In the genomic region with DNA sequence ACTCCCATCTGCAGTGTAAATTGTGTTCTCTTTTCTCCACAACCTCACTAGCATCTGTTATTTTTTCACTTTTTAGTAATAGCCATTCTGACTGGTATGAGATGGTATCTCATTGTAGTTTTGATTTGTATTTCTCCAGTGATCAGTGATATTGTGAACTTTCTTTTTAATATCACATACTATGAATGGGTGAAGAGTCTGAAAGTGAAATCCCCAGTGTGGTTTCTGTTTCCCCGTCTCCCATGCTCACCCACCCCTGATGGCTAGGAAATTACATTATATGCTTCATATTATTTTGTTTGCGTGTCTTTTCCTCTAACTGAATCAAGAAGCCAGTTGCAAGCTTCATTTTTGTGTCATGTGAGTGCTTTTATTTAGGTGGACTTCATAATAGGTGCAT, we compare ENCODE assay signal across 24 cellular contexts.
"Had no signal": no experiment of that assay in that cellular context is flagged by ENCODE, and none has a peak within 500 bp of the region (broad histone marks: within the 10 kb centered on the region; RNA-seq: fewer than 3 reads in every experiment).

No MANE protein-coding gene starts in this region.

- FAIRE-seq: K562 had no signal

- H3K4me1 Mint-ChIP-seq: WTC11 had no signal

- H3K4me3 ChIP-seq: breast epithelium, K562, Peyer's patch had no signal

- DNase-seq: activated CD4-positive, alpha-beta memory T cell treated with anti-CD3 and anti-CD28 coated beads for 36 hours; activated CD4-positive, alpha-beta T cell treated with anti-CD3 and anti-CD28 coated beads, Interleukin-2, amount 10 ng/mL, durations not matched to agents 24 days and 14 days; activated CD4-positive, CD25-positive, alpha-beta regulatory T cell treated with anti-CD3 and anti-CD28 coated beads, Interleukin-2, amount 50 U/mL, for 72 hours; activated CD8-positive, alpha-beta memory T cell treated with anti-CD3 and anti-CD28 coated beads, Interleukin-2, amount 50 U/mL, for 4 hours; activated effector memory CD4-positive, alpha-beta T cell treated with Interleukin-2 at 50 U/mL for 16 hours; activated naive CD4-positive, alpha-beta T cell; aorta; caudate nucleus; Karpas-422; MM.1S; NCI-H1105; NCI-H1436; NCI-H1694 treated with DMSO at 0.1 percent for 48 hours; NCI-H2081 treated with DMSO at 0.1 percent for 48 hours; NCI-H446; NCI-H524; Peyer's patch; SHP77 had no signal

- H3K27me3 ChIP-seq: breast epithelium, Peyer's patch had no signal

- H3K27me3 Mint-ChIP-seq: activated CD4-positive, alpha-beta memory T cell treated with anti-CD3 and anti-CD28 coated beads for 36 hours; activated CD4-positive, alpha-beta T cell treated with anti-CD3 and anti-CD28 coated beads, Interleukin-2, amount 10 ng/mL, durations not matched to agents 24 days and 14 days; activated naive CD8-positive, alpha-beta T cell had no signal

- H3K4me3 Mint-ChIP-seq: activated CD4-positive, alpha-beta memory T cell treated with anti-CD3 and anti-CD28 coated beads for 36 hours; activated CD4-positive, alpha-beta T cell treated with anti-CD3 and anti-CD28 coated beads, Interleukin-2, amount 10 ng/mL, durations not matched to agents 24 days and 14 days; activated naive CD8-positive, alpha-beta T cell; activated T-helper 1 cell treated with anti-CD3 and anti-CD28 coated beads, Interleukin-12 subunit alpha, Interleukin-12 subunit beta, Interleukin-2, Interleukin-4 antibody, amounts not matched to agents 30 ng/mL and 10 ng/mL and 1 ng/mL, durations not matched to agents 14 hours and 24 hours and 36 hours; T-helper 1 cell treated with Interleukin-12 subunit alpha and Interleukin-12 subunit beta and Interleukin-4 antibody, amounts not matched to agents 30 μg/mL and 1 μg/mL, for 36 hours; WTC11 had no signal

- H3K27ac Mint-ChIP-seq: activated CD4-positive, alpha-beta memory T cell treated with anti-CD3 and anti-CD28 coated beads for 36 hours; activated CD4-positive, alpha-beta T cell treated with anti-CD3 and anti-CD28 coated beads, Interleukin-2, amount 10 ng/mL, durations not matched to agents 24 days and 14 days; activated naive CD8-positive, alpha-beta T cell; activated T-helper 1 cell treated with anti-CD3 and anti-CD28 coated beads, Interleukin-12 subunit alpha, Interleukin-12 subunit beta, Interleukin-2, Interleukin-4 antibody, amounts not matched to agents 30 ng/mL and 10 ng/mL and 1 ng/mL, durations not matched to agents 14 hours and 24 hours and 36 hours; T-helper 1 cell treated with Interleukin-12 subunit alpha and Interleukin-12 subunit beta and Interleukin-4 antibody, amounts not matched to agents 30 μg/mL and 1 μg/mL, for 36 hours had no signal

- H3K9me3 Mint-ChIP-seq: activated CD4-positive, alpha-beta memory T cell treated with anti-CD3 and anti-CD28 coated beads for 36 hours; activated CD4-positive, alpha-beta T cell treated with anti-CD3 and anti-CD28 coated beads, Interleukin-2, amount 10 ng/mL, durations not matched to agents 24 days and 14 days; activated T-helper 1 cell treated with anti-CD3 and anti-CD28 coated beads, Interleukin-12 subunit alpha, Interleukin-12 subunit beta, Interleukin-2, Interleukin-4 antibody, amounts not matched to agents 30 ng/mL and 10 ng/mL and 1 ng/mL, durations not matched to agents 14 hours and 24 hours and 36 hours; T-helper 1 cell treated with Interleukin-12 subunit alpha and Interleukin-12 subunit beta and Interleukin-4 antibody, amounts not matched to agents 30 μg/mL and 1 μg/mL, for 36 hours had no signal

- H3K27ac ChIP-seq: breast epithelium, Peyer's patch had no signal

- H3K9me3 ChIP-seq: breast epithelium, Peyer's patch had no signal

- H3K36me3 Mint-ChIP-seq: activated CD4-positive, alpha-beta memory T cell treated with anti-CD3 and anti-CD28 coated beads for 36 hours had no signal

- H3K4me1 ChIP-seq: breast epithelium had no signal

- H3K36me3 ChIP-seq: breast epithelium had no signal

- ATAC-seq: K562, WTC11 had no signal
